Comparison of ENCODE assay signal across 8 cellular contexts in genomic region chr17:75587718-75588545, GRCh38. TPM values are rescaled to one million over a fixed set of nuclear protein-coding genes. Genes with fewer than 3 reads are reported as not detected.
DNase-seq lines count a peak whose midpoint lies in the region; ATAC-seq, FAIRE-seq and TF ChIP-seq lines count a peak whose summit lies in the region.

Gene MYO15B (plus strand): TSS chr17:75587800. CDS start chr17:75588058, 258 bp downstream.

- no peak within 1 kb of the TSS for H3K23ac ChIP-seq in H1 (ENCODE audit: insufficient read length)

- no peak within 1 kb of the TSS; the same call in 1 of the 2 replicates for H3K27ac ChIP-seq in H1 (ENCODE audit: low read depth, low read length)
- H3K27ac ChIP-seq in mucosa of rectum (ENCODE audit: low read depth in 2 of 2, low read length in 2 of 2): peak within 1 kb of the TSS; percentile 82 to 90

- H4K8ac ChIP-seq in H1 (ENCODE audit: extremely low read depth, insufficient read depth, low read length): peak within 1 kb of the TSS; percentile 89

- H3K9ac ChIP-seq in H1 (replicated peaks in 1 of 4; ENCODE audit: extremely low read depth in 1 of 4, low read depth in 3 of 4, low read length in 3 of 4) (peak within 1 kb of the TSS in 2 of 4 experiments; percentile 20 to 46; a peak in 5 of 7 replicates), mucosa of rectum (ENCODE audit: low read depth in 1 of 2, low read length in 2 of 2) (peak within 1 kb of the TSS; percentile 68 to 81)

- H2BK12ac ChIP-seq in H1 (ENCODE audit: low read depth, low read length): peak within 1 kb of the TSS; percentile 68; the same call in 1 of the 2 replicates

- H4K20me1 ChIP-seq in H1 (replicated peaks in 1 of 2; ENCODE audit: control insufficient read depth in 1 of 2, insufficient read depth in 2 of 2, low read length in 2 of 2): no peaks in the 10 kb centered on the region

- H2AFZ ChIP-seq in H1 (ENCODE audit: low read length): peak within 1 kb of the TSS; percentile 65; the same call in 1 of the 2 replicates

- H3K14ac ChIP-seq in H1 (ENCODE audit: insufficient read length): no peak within 1 kb of the TSS

- H3K4me2 ChIP-seq in H1 (ENCODE audit: insufficient read depth in 1 of 2, low read depth in 2 of 2, low read length in 2 of 2): peak within 1 kb of the TSS; percentile 80 to 89

- H3K36me3 ChIP-seq in H1 (ENCODE audit: control insufficient read depth in 2 of 4, insufficient read depth in 4 of 4, low read length in 3 of 4) (no peaks in the 10 kb centered on the region), mucosa of rectum (ENCODE audit: control insufficient read depth in 2 of 2, insufficient read depth in 2 of 2, low read length in 2 of 2) (no peaks in the 10 kb centered on the region)

- H2BK5ac ChIP-seq in H1 (ENCODE audit: low read depth, low read length): peak within 1 kb of the TSS; percentile 60; the same call in 1 of the 2 replicates

- ATAC-seq in HG03378 (IDR thresholded peaks at IDR 0.05; ENCODE audit: unreplicated experiment) (no peak), HG03571 (IDR thresholded peaks at IDR 0.05; ENCODE audit: unreplicated experiment) (no peak)

- H3K79me2 ChIP-seq in H1 (ENCODE audit: control insufficient read depth in 1 of 2, insufficient read depth in 2 of 2, low read length in 2 of 2): no peaks in the 10 kb centered on the region

- DNase-seq in GM10248 (ENCODE audit: extremely low spot score): no peak
- peak; percentile 53 for DNase-seq in NCI-H2171 treated with DMSO at 0.1 percent for 48 hours (lab: John Stamatoyannopoulos, UW)
- peak; percentile 32 to 54 (median 36) for DNase-seq in activated CD8-positive, alpha-beta memory T cell treated with anti-CD3 and anti-CD28 coated beads for 48 hours (ENCODE audit: low read depth in 2 of 3, low spot score in 2 of 3)
- peak in 1 of 2 experiments; percentile 87 for DNase-seq in H1 (ENCODE audit: low read depth in 1 of 2, low spot score in 2 of 2)
- DNase-seq in stimulated activated CD8-positive, alpha-beta memory T cell treated with anti-CD3 and anti-CD28 coated beads, Interleukin-7, amount 100 ng/mL, for 24 hours (ENCODE audit: low read depth): peak; percentile 19

- peak within 1 kb of the TSS; percentile 96 for H3K4ac ChIP-seq in H1 (replicated peaks; ENCODE audit: insufficient read length, low read depth, low read length)

- POLR2A ChIA-PET in GM10248 (lab: Yijun Ruan, JAX) (no interaction called here), H1 (lab: Charles Lee; ENCODE audit: partially characterized antibody) (interaction anchor here (0.6 to 1.4 kb wide), 7 partner anchors 10 to 192 kb away, joined by 3 to 7 read pairs (median 3); partner anchors contain the start of gene TSEN54)

- H4K5ac ChIP-seq in H1 (ENCODE audit: insufficient read length, low read depth, low read length): peak within 1 kb of the TSS; percentile 86

- H2BK20ac ChIP-seq in H1 (ENCODE audit: low read length): no peak within 1 kb of the TSS

- peak within 1 kb of the TSS; percentile 85 for H4K91ac ChIP-seq in H1 (replicated peaks; ENCODE audit: insufficient read length, low read length)

- no peak within 1 kb of the TSS for H2AK5ac ChIP-seq in H1 (ENCODE audit: low read depth, low read length)

- H2BK120ac ChIP-seq in H1 (replicated peaks; ENCODE audit: low read depth, low read length): peak within 1 kb of the TSS; percentile 28

- H3K9me3 ChIP-seq in H1 (ENCODE audit: insufficient read depth in 2 of 2, low read depth in 1 of 2, low read length in 1 of 2) (no peaks in the 10 kb centered on the region), mucosa of rectum (ENCODE audit: control insufficient read depth in 2 of 2, low read length in 2 of 2) (no peaks in the 10 kb centered on the region)

- H3K4me3 ChIP-seq in H1 (ENCODE audit: extremely low read depth in 1 of 4, insufficient read depth in 2 of 4, low read depth in 3 of 4, low read length in 4 of 4): peak within 1 kb of the TSS; percentile 40 to 67 (median 58)
- H3K4me3 ChIP-seq in mucosa of rectum (ENCODE audit: low read length in 2 of 2): peak within 1 kb of the TSS; percentile 64 to 71

- peaks cover 0 to 9% (median 3%) of the 10 kb centered on the region in 4 experiments; a peak in 5 of 7 replicates for H3K4me1 ChIP-seq in H1 (replicated peaks in 1 of 4; ENCODE audit: control insufficient read depth in 3 of 4, insufficient read depth in 4 of 4, low read length in 3 of 4)
- H3K4me1 ChIP-seq in mucosa of rectum (ENCODE audit: control insufficient read depth in 2 of 2, insufficient read depth in 2 of 2, low read length in 2 of 2): peaks cover 9 to 11% of the 10 kb centered on the region in 2 donors

- H3K18ac ChIP-seq in H1 (ENCODE audit: extremely low read depth, low read length): peak within 1 kb of the TSS; percentile 95

- WGBS in H1 (ENCODE audit: extremely low coverage in 1 of 2, insufficient coverage in 1 of 2, insufficient read length in 1 of 2, insufficient replicate concordance in 2 of 2, low coverage in 1 of 2, low lambda C conversion rate in 2 of 2, missing lambda C conversion rate in 1 of 2), 2 experiments: 5% methylated on average over 73 of the region's 76 CpGs; no CpG with 5 or more reads in 1 of the 2 experiments

- H2BK15ac ChIP-seq in H1 (ENCODE audit: low read length): no peak within 1 kb of the TSS

- CTCF ChIA-PET in GM10248 (lab: Yijun Ruan, JAX) (interaction anchor here (0.6 to 5.5 kb wide), 10 partner anchors 13 to 165 kb away, joined by 3 to 61 read pairs (median 4); partner anchors contain the start of gene SMIM5), H1 (lab: Charles Lee; ENCODE audit: partially characterized antibody) (interaction anchor here (0.7 to 1.7 kb wide), 8 partner anchors 9 to 162 kb away, joined by 3 to 9 read pairs (median 5); no protein-coding TSS in a partner anchor)

- no peak for TF ChIP-seq POLR2A in H1 (IDR thresholded peaks at IDR 0.05; ENCODE audit: control extremely low read depth in 1 of 2, low read depth in 2 of 2, low read length in 2 of 2)

- peak; percentile 29 for TF ChIP-seq CTCF in GM10248 (IDR thresholded peaks at IDR 0.05; ENCODE audit: control extremely low read depth, extremely low read depth, low read depth, missing control alignments)
- TF ChIP-seq CTCF in H1 (IDR thresholded peaks at IDR 0.05; ENCODE audit: control extremely low read depth in 1 of 3, insufficient read depth in 1 of 3, low read depth in 1 of 3, low read length in 3 of 3): peak; percentile 52 to 72 (median 53)

- TF ChIP-seq EP300 in H1 (IDR thresholded peaks at IDR 0.05; ENCODE audit: borderline replicate concordance in 1 of 2, low read depth in 2 of 2, low read length in 2 of 2): no peak

- FAIRE-seq in H1 (lab: Jason Lieb, UNC): no peak

- peaks cover 0 to 19% (median 5%) of the 10 kb centered on the region in 4 experiments; a peak in 4 of 7 replicates for H3K27me3 ChIP-seq in H1 (replicated peaks in 1 of 4; ENCODE audit: control insufficient read depth in 3 of 4, extremely low read depth in 1 of 4, insufficient read depth in 3 of 4, low read length in 3 of 4)
- no peaks in the 10 kb centered on the region for H3K27me3 ChIP-seq in mucosa of rectum (ENCODE audit: control insufficient read depth in 2 of 2, insufficient read depth in 2 of 2, low read length in 2 of 2)

- H3K56ac ChIP-seq in H1 (replicated peaks; ENCODE audit: insufficient read length, low read depth, low read length): peak within 1 kb of the TSS; percentile 39

- H3K23me2 ChIP-seq in H1 (ENCODE audit: low read depth, low read length): peaks cover 14% of the 10 kb centered on the region; the same call in 1 of the 2 replicates

- TF ChIP-seq RAD21 in H1 (IDR thresholded peaks at IDR 0.05 in 1 of 2, conservative IDR thresholded peaks at IDR 0.05 in 1 of 2; ENCODE audit: low read depth in 2 of 2, low read length in 2 of 2): peak; percentile 53 to 65

- H3K79me1 ChIP-seq in H1 (ENCODE audit: low read depth, low read length): no peaks in the 10 kb centered on the region

TF ChIP-seq in H1, 55 proteins besides CTCF, POLR2A, EP300 and RAD21 (continues in another document):
- TF ChIP-seq SIN3A (conservative IDR thresholded peaks at IDR 0.05 in 1 of 2, IDR thresholded peaks at IDR 0.05 in 1 of 2; ENCODE audit: low read depth in 1 of 2, low read length in 2 of 2): no peak
- TF ChIP-seq SIRT6 (IDR thresholded peaks at IDR 0.05; ENCODE audit: low read length): no peak
- peak; percentile 7; the same call in 1 of the 2 replicates for TF ChIP-seq TBP (IDR thresholded peaks at IDR 0.05; ENCODE audit: low read depth, low read length)
- TF ChIP-seq TEAD4 (IDR thresholded peaks at IDR 0.05; ENCODE audit: low read depth, low read length): no peak
- TF ChIP-seq NRF1 (IDR thresholded peaks at IDR 0.05; ENCODE audit: low read depth, low read length): no peak
- TF ChIP-seq MAFK (IDR thresholded peaks at IDR 0.05; ENCODE audit: low read depth, low read length): no peak
- peak; percentile 29; the same call in 1 of the 2 replicates for TF ChIP-seq SUZ12 (IDR thresholded peaks at IDR 0.05; ENCODE audit: low read length)
- TF ChIP-seq FOSL1 (IDR thresholded peaks at IDR 0.05; ENCODE audit: insufficient read depth, low read depth, low read length): no peak
- TF ChIP-seq SRF (IDR thresholded peaks at IDR 0.05; ENCODE audit: low read depth, low read length): no peak
- peak; percentile 82 for TF ChIP-seq KDM4A (IDR thresholded peaks at IDR 0.05; ENCODE audit: low read depth, low read length, severe bottlenecking)
- TF ChIP-seq HDAC6 (IDR thresholded peaks at IDR 0.05; ENCODE audit: low read depth, low read length): no peak
- TF ChIP-seq JUND (IDR thresholded peaks at IDR 0.05; ENCODE audit: low read length): no peak
- TF ChIP-seq HDAC2 (IDR thresholded peaks at IDR 0.05; ENCODE audit: borderline replicate concordance in 1 of 2, low read depth in 2 of 2, low read length in 2 of 2): no peak

RNA-seq across cellular contexts. Expression of gene MYO15B, which starts in this region (rescaled TPM):
- total RNA-seq in H1 (2021; fragmentation: NEBNext Ultra II Directional; extraction: Animal tissue kit (Norgen Biotek cat#: 25700)): 11.2 and 13.8 TPM in 2 replicates
- 7.1 and 15.1 TPM in 2 replicates for polyA plus RNA-seq in H1 (2011; rRNA removed)
- 12.4 TPM for polyA plus RNA-seq in H1 (2011; cell fraction: cytosol; rRNA removed)
- 107 TPM for polyA plus RNA-seq in H1 (2011; cell fraction: nucleus; rRNA removed)
- 9.4 to 17.6 TPM (median 14.5 TPM) in 4 replicates for polyA plus RNA-seq in H1 (2012, experiment 1 of 2)
- polyA plus RNA-seq in H1 (2012, experiment 2 of 2): 5.4 TPM
- polyA plus RNA-seq in H1 (2013, experiment 1 of 2): 5.8 TPM
- polyA plus RNA-seq in H1 (2013, experiment 2 of 2): 4.9 TPM
- polyA minus RNA-seq in H1 (2011; rRNA and poly(A)+ RNA removed): 4.1 and 7.9 TPM in 2 replicates
- 12.5 TPM for polyA minus RNA-seq in H1 (2011; cell fraction: cytosol; rRNA and poly(A)+ RNA removed)
- polyA minus RNA-seq in H1 (2011; cell fraction: nucleus; rRNA and poly(A)+ RNA removed): 40.4 TPM
